1 cellular context compared by ENCODE assay signal in the genomic region with DNA sequence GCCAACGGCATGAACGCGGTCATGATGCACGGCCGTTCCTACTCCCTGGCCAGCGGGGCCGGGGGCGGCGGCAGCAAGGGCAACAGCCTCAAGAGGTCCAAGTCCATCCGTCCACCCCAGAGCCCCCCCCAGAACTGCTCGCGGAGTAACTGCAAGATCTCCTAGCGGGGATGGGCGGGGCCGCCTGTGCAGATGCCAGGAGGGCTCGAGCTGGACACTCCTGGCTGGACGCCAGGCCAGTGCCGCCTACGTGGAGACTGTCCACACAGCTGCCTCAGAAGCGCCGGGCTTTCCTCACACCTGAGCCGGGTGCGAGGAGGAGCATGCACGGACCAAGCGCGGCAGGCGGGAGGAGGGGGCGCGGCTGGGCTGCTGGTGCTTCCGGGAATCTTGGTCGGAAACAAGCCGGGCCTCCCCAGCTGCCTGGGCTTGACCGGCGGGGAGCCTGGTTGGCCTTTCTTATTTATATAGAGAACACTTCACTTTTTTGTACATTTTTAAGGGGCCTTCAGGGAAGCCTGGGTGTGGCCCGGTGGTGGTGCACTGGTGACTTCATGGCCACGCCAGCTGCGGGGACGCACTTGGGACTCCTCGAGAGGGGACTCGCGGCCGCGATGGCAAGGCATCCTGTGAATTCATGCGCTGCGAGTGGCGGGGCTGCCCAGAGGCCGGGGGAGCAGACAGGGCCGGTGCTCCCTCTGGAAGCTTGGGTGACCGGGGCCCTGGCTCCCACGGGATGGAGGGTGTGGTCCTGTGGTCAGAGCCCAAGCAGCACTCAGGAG.
TF ChIP-seq lines count a peak whose summit lies in the region.

No MANE protein-coding gene starts in this region.

TF ChIP-seq in HepG2, 621 proteins besides CTCF, POLR2A, EP300 and RAD21 (continued from another document):
- TF ChIP-seq ZNF687 (CRISPR knock-in tag; IDR thresholded peaks at IDR 0.05): peak; percentile 31; the same call in 1 of the 2 replicates
- no peak for TF ChIP-seq ZNF557 (CRISPR knock-in tag; IDR thresholded peaks at IDR 0.05)
- no peak for TF ChIP-seq REPIN1 (CRISPR knock-in tag; IDR thresholded peaks at IDR 0.05; ENCODE audit: borderline replicate concordance, low read depth)
- TF ChIP-seq ZBTB25 (CRISPR knock-in tag; IDR thresholded peaks at IDR 0.05): no peak
- TF ChIP-seq NR0B2 (CRISPR knock-in tag; IDR thresholded peaks at IDR 0.05): no peak
- TF ChIP-seq SETDB1 (CRISPR knock-in tag; IDR thresholded peaks at IDR 0.05; ENCODE audit: borderline replicate concordance): no peak
- TF ChIP-seq ZNF264 (CRISPR knock-in tag; IDR thresholded peaks at IDR 0.05): no peak
